13 cellular contexts compared by ENCODE assay signal in genomic region chr12:75969768-75970167, GRCh38.
A peak's percentile ranks its signal among the peaks of the same experiment; 100 is the strongest.
DNase-seq lines count a peak whose midpoint lies in the region; ATAC-seq, FAIRE-seq and TF ChIP-seq lines count a peak whose summit lies in the region.
"Had no signal": no experiment of that assay in that cellular context is flagged by ENCODE, and none has a peak within 500 bp of the region (broad histone marks: within the 10 kb centered on the region; RNA-seq: fewer than 3 reads in every experiment).

No MANE protein-coding gene starts in this region.

- peak overlapping the region; percentile 17 to 32; a peak in 1 of 5 replicates for H3K4me3 Mint-ChIP-seq in H9
- no peak overlapping the region for H3K4me3 Mint-ChIP-seq in activated T-cell treated with anti-CD3 and anti-CD28 coated beads, Interleukin-2, amount 50 U/mL, for 72 hours
- H3K4me3 Mint-ChIP-seq: CD4-positive, CD25-positive, alpha-beta regulatory T cell; central memory CD8-positive, alpha-beta T cell had no signal

- no peaks in the 10 kb centered on the region; the same call in 1 of the 2 replicates for H3K27me3 Mint-ChIP-seq in H9 (ENCODE audit: low read depth)
- H3K27me3 Mint-ChIP-seq in activated T-cell treated with anti-CD3 and anti-CD28 coated beads, Interleukin-2, amount 50 U/mL, for 72 hours (ENCODE audit: low read depth): peaks cover 2% of the 10 kb centered on the region
- H3K27me3 Mint-ChIP-seq: CD4-positive, CD25-positive, alpha-beta regulatory T cell; central memory CD8-positive, alpha-beta T cell had no signal

- TF ChIP-seq CTCF in H9 (conservative IDR thresholded peaks at IDR 0.05) (no peak), bronchial epithelial cell (IDR thresholded peaks at IDR 0.05; ENCODE audit: insufficient read depth, low read length, severe bottlenecking) (no peak), lower lobe of right lung (IDR thresholded peaks at IDR 0.05) (no peak)

- intact Hi-C loops in lower lobe of right lung (cut with DNase I): no loop called here

- H3K9me3 ChIP-seq in H9 (ENCODE audit: control insufficient read depth, low read depth, low read length) (no peaks in the 10 kb centered on the region), lower lobe of right lung (no peaks in the 10 kb centered on the region)

- WGBS in H9 (ENCODE audit: extremely low coverage, insufficient read length, low lambda C conversion rate): no CpG with 5 or more reads among the region's 5 CpGs

- no peaks in the 10 kb centered on the region for H3K79me2 ChIP-seq in H9 (ENCODE audit: insufficient read depth, low read length)

- H2AK5ac ChIP-seq in H9 (ENCODE audit: insufficient read length, low read length): no peak overlapping the region

- no peaks in the 10 kb centered on the region for H3K9me3 Mint-ChIP-seq in H9
- peaks cover 0 to 10% of the 10 kb centered on the region in 2 donors for H3K9me3 Mint-ChIP-seq in activated T-cell treated with anti-CD3 and anti-CD28 coated beads, Interleukin-2, amount 50 U/mL, for 72 hours
- H3K9me3 Mint-ChIP-seq: CD4-positive, CD25-positive, alpha-beta regulatory T cell; central memory CD8-positive, alpha-beta T cell had no signal

- H4K91ac ChIP-seq in H9 (ENCODE audit: insufficient read length, low read depth, low read length): no peak overlapping the region

- no peak overlapping the region for H3K18ac ChIP-seq in H9 (ENCODE audit: insufficient read length, low read depth, low read length)

- H4K20me1 ChIP-seq in H9 (ENCODE audit: control insufficient read depth, insufficient read depth, insufficient read length): no peaks in the 10 kb centered on the region

- no peaks in the 10 kb centered on the region for H3K36me3 ChIP-seq in bronchial epithelial cell (ENCODE audit: control insufficient read depth, insufficient read depth, low read length)
- H3K36me3 ChIP-seq in lower lobe of right lung: no peaks in the 10 kb centered on the region

- no peaks in the 10 kb centered on the region for H3K79me1 ChIP-seq in H9 (ENCODE audit: insufficient read depth, low read depth, low read length, poor library complexity, severe bottlenecking)

- FAIRE-seq in bronchial epithelial cell (lab: Jason Lieb, UNC): no peak

- H2BK20ac ChIP-seq in H9 (ENCODE audit: low read depth, low read length, poor library complexity, severe bottlenecking): no peak overlapping the region

- H3K27ac Mint-ChIP-seq in H9: peak overlapping the region; percentile 48 to 82 (median 67); a peak in 4 of 7 replicates
- no peak overlapping the region for H3K27ac Mint-ChIP-seq in activated T-cell treated with anti-CD3 and anti-CD28 coated beads, Interleukin-2, amount 50 U/mL, for 72 hours
- H3K27ac Mint-ChIP-seq: CD4-positive, CD25-positive, alpha-beta regulatory T cell had no signal

- H4K5ac ChIP-seq in H9 (ENCODE audit: insufficient read length, low read depth, low read length): no peak overlapping the region

- H2BK120ac ChIP-seq in H9 (ENCODE audit: low read depth, low read length, poor library complexity, severe bottlenecking): no peak overlapping the region

- H3K4me1 ChIP-seq in H9 (ENCODE audit: insufficient read depth, low read length): peaks cover 10% of the 10 kb centered on the region
- H3K4me1 ChIP-seq in lower lobe of right lung: peaks cover 27% of the 10 kb centered on the region

- H2AFZ ChIP-seq in H9 (ENCODE audit: low read length): no peak overlapping the region

- no peak overlapping the region for H3K4me3 ChIP-seq in bronchial epithelial cell (ENCODE audit: low read depth, low read length)
- no peak overlapping the region for H3K4me3 ChIP-seq in lower lobe of right lung

- H3K4me1 Mint-ChIP-seq in H9: peaks cover 36 to 37% of the 10 kb centered on the region in 2 experiments
- peaks cover 55% of the 10 kb centered on the region for H3K4me1 Mint-ChIP-seq in activated T-cell treated with anti-CD3 and anti-CD28 coated beads, Interleukin-2, amount 50 U/mL, for 72 hours (ENCODE audit: low read depth)
- H3K4me1 Mint-ChIP-seq: CD4-positive, CD25-positive, alpha-beta regulatory T cell had no signal

- no peak overlapping the region for H2BK15ac ChIP-seq in H9 (ENCODE audit: low read depth, low read length)

- no peak overlapping the region for H3T11ph ChIP-seq in H9 (ENCODE audit: low read length)

- H3K4me2 ChIP-seq in H9 (ENCODE audit: insufficient read depth, insufficient read length, low read length): peak overlapping the region; percentile 3

- DNase-seq in AG20443 (ENCODE audit: low spot score) (peak; percentile 29), H9 (peak; percentile 80), bronchial epithelial cell (ENCODE audit: low read depth) (peak; percentile 41), lower lobe of right lung (no peak), 8988T (no peak), cortex of kidney (lab: John Stamatoyannopoulos, UW) (no peak), foreskin melanocyte (no peak)
- no peak for DNase-seq in activated T-cell treated with anti-CD3 and anti-CD28 coated beads, Interleukin-2, amount 50 U/mL, for 72 hours
- DNase-seq: activated CD4-positive, CD25-positive, alpha-beta regulatory T cell treated with anti-CD3 and anti-CD28 coated beads, Interleukin-2, amount 50 U/mL, for 72 hours; CD4-positive, CD25-positive, alpha-beta regulatory T cell; NCI-H1436 treated with DMSO at 0.1 percent for 48 hours; NCI-H774 had no signal

- H3K27ac ChIP-seq in H9 (ENCODE audit: insufficient read length, low read depth, low read length) (no peak overlapping the region), lower lobe of right lung (no peak overlapping the region)

- no peak overlapping the region for H3K9ac ChIP-seq in H9 (ENCODE audit: extremely low read depth, insufficient read length, low read length)

- H3K27me3 ChIP-seq in H9 (ENCODE audit: insufficient read depth, low read length) (no peaks in the 10 kb centered on the region), bronchial epithelial cell (ENCODE audit: control insufficient read depth, insufficient read depth, low read length) (no peaks in the 10 kb centered on the region), lower lobe of right lung (ENCODE audit: low read depth) (no peaks in the 10 kb centered on the region)

- H3K4ac ChIP-seq in H9 (ENCODE audit: low read depth, low read length): no peak overlapping the region

- no peak overlapping the region for H3K23ac ChIP-seq in H9 (ENCODE audit: insufficient read length, low read depth, low read length)

- no peak overlapping the region for H2BK5ac ChIP-seq in H9 (ENCODE audit: insufficient read length, low read length)

- H3K23me2 ChIP-seq in H9 (ENCODE audit: insufficient read length, low read depth, low read length, poor library complexity, severe bottlenecking): no peaks in the 10 kb centered on the region

- peaks cover 0 to 3% (median 0%) of the 10 kb centered on the region in 3 experiments; a peak in 1 of 7 replicates for H3K36me3 Mint-ChIP-seq in H9 (ENCODE audit: insufficient read depth in 1 of 3, low read depth in 3 of 3)
- peaks cover 13 to 30% of the 10 kb centered on the region in 2 donors for H3K36me3 Mint-ChIP-seq in activated T-cell treated with anti-CD3 and anti-CD28 coated beads, Interleukin-2, amount 50 U/mL, for 72 hours (ENCODE audit: insufficient read depth in 2 of 2)
- H3K36me3 Mint-ChIP-seq: CD4-positive, CD25-positive, alpha-beta regulatory T cell had no signal

- H3K56ac ChIP-seq in H9 (ENCODE audit: insufficient read length, low read depth, low read length): no peak overlapping the region

- peak; percentile 64 to 73 for ATAC-seq in lower lobe of right lung
- no peak for ATAC-seq in activated T-cell treated with anti-CD3 and anti-CD28 coated beads, Interleukin-2, amount 50 U/mL, for 72 hours (replicated peaks in 1 of 2)

- H3K14ac ChIP-seq in H9 (ENCODE audit: insufficient read depth, low read length): no peak overlapping the region

- H4K8ac ChIP-seq in H9 (replicated peaks; ENCODE audit: insufficient read length, low read depth, low read length): no peak overlapping the region

- no peak overlapping the region for H2BK12ac ChIP-seq in H9 (ENCODE audit: insufficient read length, low read depth, low read length)

Comparison
In these comparisons a context has a peak if more than half of its experiments do, and no peak if none do; other contexts are left out.
1. DNase-seq: peak in AG20443 (single experiment), H9 (single experiment) and bronchial epithelial cell (single experiment); none in lower lobe of right lung (single experiment), 8988T (single experiment), cortex of kidney (single experiment), activated T-cell treated with anti-CD3 and anti-CD28 coated beads, Interleukin-2, amount 50 U/mL, for 72 hours (0 of 2) and foreskin melanocyte (single experiment).
2. H3K4me3 Mint-ChIP-seq: peak in H9 (2 of 2); none in activated T-cell treated with anti-CD3 and anti-CD28 coated beads, Interleukin-2, amount 50 U/mL, for 72 hours (0 of 2).
3. ATAC-seq: peak in lower lobe of right lung (2 of 2); none in activated T-cell treated with anti-CD3 and anti-CD28 coated beads, Interleukin-2, amount 50 U/mL, for 72 hours (0 of 2).